ENCODE assay signal across 9 cellular contexts in genomic region chr1:41482906-41483895, GRCh38. TPM values are rescaled to one million over a fixed set of nuclear protein-coding genes. Genes with fewer than 3 reads are reported as not detected.
DNase-seq lines count a peak whose midpoint lies in the region; ATAC-seq, FAIRE-seq and TF ChIP-seq lines count a peak whose summit lies in the region.
"Had no signal": no experiment of that assay in that cellular context is flagged by ENCODE, and none has a peak within 500 bp of the region (broad histone marks: within the 10 kb centered on the region; RNA-seq: fewer than 3 reads in every experiment).

No MANE protein-coding gene starts in this region.

- BruUV-seq in MCF 10A (replicated peaks; lab: Mats Ljungman, UMichigan) = TSS peak; percentile 51
- BruUV-seq in mammary epithelial cell (replicated peaks; lab: Mats Ljungman, UMichigan) = no TSS peak

- in situ Hi-C loops in mammary epithelial cell (cut with MboI; ENCODE audit: low sequenced_read_pairs in 2 of 2) = no loop called here

- dilution Hi-C loops in mammary epithelial cell (cut with HindIII; ENCODE audit: low sequenced_read_pairs) = loop anchor here (5.0 kb wide), 1 partner anchor 36 kb away; no protein-coding TSS in a partner anchor

- 61% methylated on average over 18 of the region's 21 CpGs for WGBS in mammary epithelial cell (ENCODE audit: low coverage, missing lambda C conversion rate)

- H3K27ac Mint-ChIP-seq in MCF 10A (ENCODE audit: low read depth, unreplicated experiment) = no peak overlapping the region
- H3K27ac Mint-ChIP-seq: activated T-cell treated with anti-CD3 and anti-CD28 coated beads, Interleukin-2, amount 50 U/mL, for 24 hours had no signal

- intact Hi-C loops in MCF 10A (cut with micrococcal nuclease) = loop anchor here (5.0 kb wide), 1 partner anchor 34 kb away; no protein-coding TSS in a partner anchor
- intact Hi-C loops in mammary epithelial cell (cut with micrococcal nuclease) = no loop called here

- no peak overlapping the region for H3K4me2 ChIP-seq in mammary epithelial cell (ENCODE audit: insufficient read depth, low read depth, low read length)

- H3K4me1 ChIP-seq in mammary epithelial cell (ENCODE audit: insufficient read depth, low read length) (peaks cover 40% of the 10 kb centered on the region), mucosa of stomach (ENCODE audit: control insufficient read depth, insufficient read depth, low read length) (peaks cover 65% of the 10 kb centered on the region)

- DNase-seq in MCF 10A (ENCODE audit: unreplicated experiment) (peak; percentile 47), mammary epithelial cell (no peak), bronchial epithelial cell (ENCODE audit: low read depth) (no peak), LoVo (ENCODE audit: low spot score) (no peak)
- DNase-seq: activated T-cell treated with anti-CD3 and anti-CD28 coated beads, Interleukin-2, amount 50 U/mL, for 24 hours had no signal

- no peaks in the 10 kb centered on the region for H3K36me3 Mint-ChIP-seq in MCF 10A (ENCODE audit: insufficient read depth, unreplicated experiment)

- no peaks in the 10 kb centered on the region for H3K27me3 ChIP-seq in mammary epithelial cell (ENCODE audit: insufficient read depth, low read length)
- H3K27me3 ChIP-seq in bronchial epithelial cell (ENCODE audit: control insufficient read depth, insufficient read depth, low read length) = peaks cover 4% of the 10 kb centered on the region
- H3K27me3 ChIP-seq in mucosa of stomach (ENCODE audit: control insufficient read depth, insufficient read depth, low read length) = no peaks in the 10 kb centered on the region

- peak overlapping the region in 1 of 3 experiments; percentile 54 for H3K4me3 ChIP-seq in mammary epithelial cell (replicated peaks in 1 of 3; ENCODE audit: insufficient read depth in 1 of 3, low read depth in 2 of 3, low read length in 3 of 3)
- H3K4me3 ChIP-seq in bronchial epithelial cell (ENCODE audit: low read depth, low read length) = peak overlapping the region; percentile 31
- H3K4me3 ChIP-seq in mucosa of stomach (ENCODE audit: low read length) = no peak overlapping the region

- H2AFZ ChIP-seq in mammary epithelial cell (ENCODE audit: low read depth, low read length) = no peak overlapping the region

- H3K9ac ChIP-seq in mammary epithelial cell (ENCODE audit: insufficient read depth, low read length) = no peak overlapping the region
- peak overlapping the region; percentile 24 for H3K9ac ChIP-seq in mucosa of stomach (ENCODE audit: low read length)

- peaks cover 40% of the 10 kb centered on the region for H3K4me1 Mint-ChIP-seq in MCF 10A (ENCODE audit: insufficient read depth, unreplicated experiment)

- TF ChIP-seq CTCF in MCF 10A (IDR thresholded peaks at IDR 0.05; ENCODE audit: unreplicated experiment) (no peak), mammary epithelial cell (conservative IDR thresholded peaks at IDR 0.05 in 1 of 2, IDR thresholded peaks at IDR 0.05 in 1 of 2; ENCODE audit: extremely low read depth in 1 of 2, insufficient read depth in 1 of 2, low read depth in 1 of 2, low read length in 2 of 2) (no peak), bronchial epithelial cell (IDR thresholded peaks at IDR 0.05; ENCODE audit: insufficient read depth, low read length, severe bottlenecking) (no peak)

- POLR2A ChIA-PET in MCF 10A (lab: Yijun Ruan, JAX) = interaction anchor here (0.6 to 7.1 kb wide), 11 partner anchors 7 to 99 kb away, joined by 3 to 87 read pairs (median 6); no protein-coding TSS in a partner anchor

- no peaks in the 10 kb centered on the region for H4K20me1 ChIP-seq in mammary epithelial cell (ENCODE audit: insufficient read depth, low read length)

- CTCF ChIA-PET in MCF 10A (lab: Yijun Ruan, JAX) = interaction anchor here (0.6 to 3.7 kb wide), 16 partner anchors 9 to 1530 kb away, joined by 3 to 26 read pairs (median 4); no protein-coding TSS in a partner anchor
- CTCF ChIA-PET in mammary epithelial cell (lab: Charles Lee; ENCODE audit: low non-redundant PET) = interaction anchor here (0.5 to 0.7 kb wide), 3 partner anchors 19 to 168 kb away, joined by 6 to 8 read pairs (median 7); no protein-coding TSS in a partner anchor

- no peak overlapping the region for H3K27ac ChIP-seq in mammary epithelial cell (ENCODE audit: insufficient read depth, low read depth, low read length)

- no peaks in the 10 kb centered on the region for H3K27me3 Mint-ChIP-seq in MCF 10A (ENCODE audit: insufficient read depth, unreplicated experiment)

- no peaks in the 10 kb centered on the region for H3K79me2 ChIP-seq in mammary epithelial cell (ENCODE audit: insufficient read depth, low read length)

- peak overlapping the region; percentile 71 for H3K4me3 Mint-ChIP-seq in MCF 10A (ENCODE audit: unreplicated experiment)
- H3K4me3 Mint-ChIP-seq: activated T-cell treated with anti-CD3 and anti-CD28 coated beads, Interleukin-2, amount 50 U/mL, for 24 hours had no signal

- ATAC-seq in GM18870 (IDR thresholded peaks at IDR 0.05; ENCODE audit: unreplicated experiment) (no peak), GM18861 (IDR thresholded peaks at IDR 0.05; ENCODE audit: unreplicated experiment) (no peak), HG02885 (IDR thresholded peaks at IDR 0.05; ENCODE audit: poor library complexity, unreplicated experiment) (no peak)

- H3K36me3 ChIP-seq in mammary epithelial cell (ENCODE audit: insufficient read depth, low read length) (no peaks in the 10 kb centered on the region), bronchial epithelial cell (ENCODE audit: control insufficient read depth, insufficient read depth, low read length) (no peaks in the 10 kb centered on the region), mucosa of stomach (ENCODE audit: control insufficient read depth, insufficient read depth, low read length) (no peaks in the 10 kb centered on the region)

- FAIRE-seq in bronchial epithelial cell (lab: Jason Lieb, UNC) = peak; percentile 75

- no peaks in the 10 kb centered on the region for H3K9me3 Mint-ChIP-seq in MCF 10A (ENCODE audit: unreplicated experiment)
- H3K9me3 Mint-ChIP-seq: activated T-cell treated with anti-CD3 and anti-CD28 coated beads, Interleukin-2, amount 50 U/mL, for 24 hours had no signal

- H3K9me3 ChIP-seq in mammary epithelial cell (replicated peaks; ENCODE audit: insufficient read depth, low read length) = no peaks in the 10 kb centered on the region
- no peaks in the 10 kb centered on the region for H3K9me3 ChIP-seq in mucosa of stomach (ENCODE audit: control insufficient read depth, low read length)

RNA-seq across cellular contexts. Expression of gene EDN2, which starts 1.3 kb away (rescaled TPM):
- total RNA-seq in MCF 10A (2022) (0.58 and 0.66 TPM in 2 replicates), mammary epithelial cell (1 to 10 TPM in 1 of 2 donors, under 1 TPM in 1; 0.56 to 1.3 TPM), bronchial epithelial cell (1.6 and 13.3 TPM in 2 replicates)
- polyA plus RNA-seq in mammary epithelial cell = 1.4 TPM
- not detected for polyA minus RNA-seq in mammary epithelial cell
